ENCODE assay signal across 22 cellular contexts in genomic region chr19:9932835-9933234, GRCh38. TPM values are rescaled to one million over a fixed set of nuclear protein-coding genes. Genes with fewer than 3 reads are reported as not detected.
DNase-seq lines count a peak whose midpoint lies in the region; ATAC-seq, FAIRE-seq and TF ChIP-seq lines count a peak whose summit lies in the region.
"Had no signal": no experiment of that assay in that cellular context is flagged by ENCODE, and none has a peak within 500 bp of the region (broad histone marks: within the 10 kb centered on the region; RNA-seq: fewer than 3 reads in every experiment).

No MANE protein-coding gene starts in this region.

- no peak overlapping the region for H3K4me2 ChIP-seq in astrocyte (ENCODE audit: low read length)
- H3K4me2 ChIP-seq: A549, BLaER1 had no signal

- no peak overlapping the region for H2AFZ ChIP-seq in astrocyte (ENCODE audit: low read depth, low read length)

- H3K79me2 ChIP-seq in astrocyte (ENCODE audit: insufficient read depth, low read length): no peaks in the 10 kb centered on the region

- H3K9me3 Mint-ChIP-seq in MCF 10A (ENCODE audit: unreplicated experiment) (no peaks in the 10 kb centered on the region), astrocyte (ENCODE audit: unreplicated experiment) (no peaks in the 10 kb centered on the region), glutamatergic neuron (ENCODE audit: unreplicated experiment) (peaks cover 6% of the 10 kb centered on the region)
- H3K9me3 Mint-ChIP-seq in activated T-cell treated with anti-CD3 and anti-CD28 coated beads, Interleukin-2, amount 50 U/mL, for 24 hours: no peaks in the 10 kb centered on the region
- H3K9me3 Mint-ChIP-seq: CD8-positive, alpha-beta T cell; HFFc6 had no signal

- H3K4me3 Mint-ChIP-seq in MCF 10A (ENCODE audit: unreplicated experiment): no peak overlapping the region
- H3K4me3 Mint-ChIP-seq in astrocyte (ENCODE audit: unreplicated experiment): no peak overlapping the region
- no peak overlapping the region for H3K4me3 Mint-ChIP-seq in glutamatergic neuron (ENCODE audit: unreplicated experiment)
- no peak overlapping the region for H3K4me3 Mint-ChIP-seq in activated T-cell treated with anti-CD3 and anti-CD28 coated beads, Interleukin-2, amount 50 U/mL, for 24 hours
- H3K4me3 Mint-ChIP-seq: CD8-positive, alpha-beta T cell; HFFc6 had no signal

- no peaks in the 10 kb centered on the region for H3K9me3 ChIP-seq in breast epithelium
- H3K9me3 ChIP-seq in astrocyte (ENCODE audit: insufficient read depth, low read depth, low read length): no peaks in the 10 kb centered on the region
- no peaks in the 10 kb centered on the region for H3K9me3 ChIP-seq in heart right ventricle
- H3K9me3 ChIP-seq: A549, BLaER1, HAP-1 had no signal

- TF ChIP-seq CTCF in MCF 10A (IDR thresholded peaks at IDR 0.05; ENCODE audit: unreplicated experiment) (no peak), breast epithelium (IDR thresholded peaks at IDR 0.05) (no peak), astrocyte (IDR thresholded peaks at IDR 0.05; ENCODE audit: insufficient read depth, low read depth, low read length) (no peak), glutamatergic neuron (IDR thresholded peaks at IDR 0.05; ENCODE audit: partially characterized antibody, unreplicated experiment) (no peak), heart right ventricle (IDR thresholded peaks at IDR 0.05) (no peak)

- H4K20me1 ChIP-seq in astrocyte (ENCODE audit: insufficient read depth, low read length): no peaks in the 10 kb centered on the region
- H4K20me1 ChIP-seq: BLaER1 had no signal

- H3K27me3 Mint-ChIP-seq in MCF 10A (ENCODE audit: insufficient read depth, unreplicated experiment) (peaks cover 60% of the 10 kb centered on the region), astrocyte (ENCODE audit: low read depth, unreplicated experiment) (peaks cover 15% of the 10 kb centered on the region), glutamatergic neuron (ENCODE audit: unreplicated experiment) (peaks cover 25% of the 10 kb centered on the region)
- H3K27me3 Mint-ChIP-seq in activated T-cell treated with anti-CD3 and anti-CD28 coated beads, Interleukin-2, amount 50 U/mL, for 24 hours: peaks cover 56% of the 10 kb centered on the region

- H3K36me3 ChIP-seq in breast epithelium (no peaks in the 10 kb centered on the region), astrocyte (ENCODE audit: insufficient read depth, low read length) (no peaks in the 10 kb centered on the region), heart right ventricle (no peaks in the 10 kb centered on the region)
- H3K36me3 ChIP-seq: BLaER1, HAP-1 had no signal

- no TSS peak for BruUV-seq in MCF 10A (replicated peaks; lab: Mats Ljungman, UMichigan)

- H3K27ac Mint-ChIP-seq in MCF 10A (ENCODE audit: low read depth, unreplicated experiment) (peak overlapping the region; percentile 60), astrocyte (ENCODE audit: unreplicated experiment) (peak overlapping the region; percentile 58), glutamatergic neuron (ENCODE audit: unreplicated experiment) (peak overlapping the region; percentile 11)
- H3K27ac Mint-ChIP-seq in activated T-cell treated with anti-CD3 and anti-CD28 coated beads, Interleukin-2, amount 50 U/mL, for 24 hours: no peak overlapping the region
- H3K27ac Mint-ChIP-seq: CD14-positive monocyte; CD8-positive, alpha-beta T cell; HFFc6 had no signal

- peaks cover 0 to 5% of the 10 kb centered on the region in 2 donors for H3K27me3 ChIP-seq in breast epithelium
- H3K27me3 ChIP-seq in astrocyte (ENCODE audit: insufficient read depth, low read length): peaks cover 20% of the 10 kb centered on the region
- H3K27me3 ChIP-seq in heart right ventricle: peaks cover 0 to 68% (median 61%) of the 10 kb centered on the region in 7 donors

- peaks cover 0 to 6% of the 10 kb centered on the region in 2 donors for H3K4me1 ChIP-seq in breast epithelium
- peaks cover 16% of the 10 kb centered on the region for H3K4me1 ChIP-seq in astrocyte (ENCODE audit: insufficient read depth, low read length)
- peaks cover 4 to 39% (median 17%) of the 10 kb centered on the region in 9 donors for H3K4me1 ChIP-seq in heart right ventricle

- CTCF ChIA-PET in MCF 10A (lab: Yijun Ruan, JAX): interaction anchor here (0.5 to 7.3 kb wide), 19 partner anchors 11 to 458 kb away, joined by 3 to 106 read pairs (median 5); partner anchors contain the start of gene COL5A3

- no peak for DNase-seq in MCF 10A (ENCODE audit: unreplicated experiment)
- DNase-seq in breast epithelium (ENCODE audit: low spot score in 2 of 2): no peak
- no peak for DNase-seq in astrocyte (ENCODE audit: low read depth)
- no peak for DNase-seq in glutamatergic neuron
- DNase-seq in NCI-H2196 (lab: John Stamatoyannopoulos, UW; ENCODE audit: unreplicated experiment): no peak
- DNase-seq in heart right ventricle: no peak
- no peak for DNase-seq in activated T-cell treated with anti-CD3 and anti-CD28 coated beads, Interleukin-2, amount 50 U/mL, for 24 hours
- DNase-seq: Calu3; CD8-positive, alpha-beta T cell; DND-41; EL; HFFc6 had no signal

- no peak for ATAC-seq in heart right ventricle
- ATAC-seq: A549; CD8-positive, alpha-beta T cell had no signal

- 89 to 92% methylated on average over 4 of the region's 4 CpGs for WGBS in heart right ventricle, 2 donors

- POLR2A ChIA-PET in MCF 10A (lab: Yijun Ruan, JAX): no interaction called here

- FAIRE-seq in astrocyte (lab: Jason Lieb, UNC): no peak
- FAIRE-seq: A549, GM12891, GM19239, H1 had no signal

- no peak overlapping the region for H3K27ac ChIP-seq in breast epithelium
- no peak overlapping the region for H3K27ac ChIP-seq in astrocyte (ENCODE audit: low read depth, low read length)
- H3K27ac ChIP-seq in heart right ventricle: no peak overlapping the region
- H3K27ac ChIP-seq: 22Rv1, A549, BLaER1, HL-60 had no signal

- H3K4me3 ChIP-seq in breast epithelium (no peak overlapping the region), astrocyte (ENCODE audit: insufficient read depth, low read depth, low read length) (no peak overlapping the region), heart right ventricle (no peak overlapping the region)
- H3K4me3 ChIP-seq: A549, BLaER1, HAP-1 had no signal

- intact Hi-C loops in MCF 10A (cut with micrococcal nuclease) (loop anchor here (5.0 kb wide), 1 partner anchor 179 kb away; the partner anchor contains the start of gene P2RY11), breast epithelium (cut with DNase I; ENCODE audit: low total_unique reads) (no loop called here), heart right ventricle (cut with DNase I) (loop anchor here in 8 of 10 donors (1.0 to 10.0 kb wide), 10 partner anchors 94 to 462 kb away; partner anchors contain the start of genes MRPL4 (in 3 of the 8), P2RY11 (in 2 of the 8) and EIF3G (in 1 of the 8))

- H3K4me1 Mint-ChIP-seq in MCF 10A (ENCODE audit: insufficient read depth, unreplicated experiment) (peaks cover 12% of the 10 kb centered on the region), astrocyte (ENCODE audit: low read depth, unreplicated experiment) (peaks cover 3% of the 10 kb centered on the region), glutamatergic neuron (ENCODE audit: low read depth, unreplicated experiment) (peaks cover 9% of the 10 kb centered on the region)
- H3K4me1 Mint-ChIP-seq in activated T-cell treated with anti-CD3 and anti-CD28 coated beads, Interleukin-2, amount 50 U/mL, for 24 hours (ENCODE audit: low read depth): peaks cover 31% of the 10 kb centered on the region

- no peak for TF ChIP-seq POLR2A in breast epithelium (IDR thresholded peaks at IDR 0.05)

- H3K9ac ChIP-seq in astrocyte (ENCODE audit: low read length): no peak overlapping the region
- H3K9ac ChIP-seq: BLaER1 had no signal

- no peaks in the 10 kb centered on the region for H3K36me3 Mint-ChIP-seq in MCF 10A (ENCODE audit: insufficient read depth, unreplicated experiment)
- peaks cover 3% of the 10 kb centered on the region for H3K36me3 Mint-ChIP-seq in astrocyte (ENCODE audit: low read depth, unreplicated experiment)
- H3K36me3 Mint-ChIP-seq in glutamatergic neuron (ENCODE audit: unreplicated experiment): no peaks in the 10 kb centered on the region
- H3K36me3 Mint-ChIP-seq in activated T-cell treated with anti-CD3 and anti-CD28 coated beads, Interleukin-2, amount 50 U/mL, for 24 hours (ENCODE audit: low read depth): no peaks in the 10 kb centered on the region
- H3K36me3 Mint-ChIP-seq: CD8-positive, alpha-beta T cell had no signal

RNA-seq across cellular contexts. Expression of gene OLFM2, which starts 3.5 kb away (rescaled TPM):
- total RNA-seq in MCF 10A (2022) (not detected in 2 replicates), breast epithelium (10 to 100 TPM in 1 of 3 donors, 1 to 10 TPM in 2; 7.2 to 42.6 (median 8.8) TPM), astrocyte (71.3 and 97.4 TPM in 2 replicates), glutamatergic neuron (ENCODE audit: unreplicated experiment) (19.5 TPM), heart right ventricle (1 to 10 TPM in 8 of 10 donors, under 1 TPM in 2; 0.30 to 4.1 (median 1.4) TPM)
- 1 to 10 TPM; 2.3 to 8.0 TPM for polyA plus RNA-seq in heart right ventricle
- total RNA-seq: HT1080 had no signal
- polyA plus RNA-seq: CD14-positive monocyte had no signal
